21 cellular contexts compared by ENCODE assay signal in genomic region chr5:447501-447900, GRCh38. TPM values are rescaled to one million over a fixed set of nuclear protein-coding genes. Genes with fewer than 3 reads are reported as not detected.
DNase-seq lines count a peak whose midpoint lies in the region; ATAC-seq and TF ChIP-seq lines count a peak whose summit lies in the region.
"Had no signal": no experiment of that assay in that cellular context is flagged by ENCODE, and none has a peak within 500 bp of the region (broad histone marks: within the 10 kb centered on the region; RNA-seq: fewer than 3 reads in every experiment).

No MANE protein-coding gene starts in this region.

- peak overlapping the region; percentile 21 for H3K27ac Mint-ChIP-seq in activated naive CD8-positive, alpha-beta T cell treated with anti-CD3 and anti-CD28 coated beads for 36 hours
- peak overlapping the region; percentile 28 for H3K27ac Mint-ChIP-seq in stimulated activated memory B cell treated with anti-CD40 and anti-IgM and Interleukin-4, amounts not matched to agents 10 μg/mL and 1 μg/mL and 100 μg/mL, for 72 hours
- H3K27ac Mint-ChIP-seq: activated CD8-positive, alpha-beta T cell treated with anti-CD3 and anti-CD28 coated beads, Interleukin-2, amount 10 ng/mL, durations not matched to agents 7 days and 5 days; nephron; progenitor cell of endocrine pancreas had no signal

- H3K27me3 ChIP-seq in esophagus muscularis mucosa = no peaks in the 10 kb centered on the region
- H3K27me3 ChIP-seq: dorsolateral prefrontal cortex, foreskin keratinocyte, stomach had no signal

- peaks cover 30% of the 10 kb centered on the region for H3K4me1 Mint-ChIP-seq in activated naive CD8-positive, alpha-beta T cell treated with anti-CD3 and anti-CD28 coated beads for 36 hours
- peaks cover 58% of the 10 kb centered on the region for H3K4me1 Mint-ChIP-seq in stimulated activated memory B cell treated with anti-CD40 and anti-IgM and Interleukin-4, amounts not matched to agents 10 μg/mL and 1 μg/mL and 100 μg/mL, for 72 hours

- H3K27ac ChIP-seq in esophagus muscularis mucosa (replicated peaks in 1 of 4) = no peak overlapping the region
- H3K27ac ChIP-seq: epithelial cell of prostate, foreskin keratinocyte had no signal

- no peak overlapping the region for H3K4me3 ChIP-seq in esophagus muscularis mucosa
- H3K4me3 ChIP-seq: stomach had no signal

- TF ChIP-seq POLR2A in esophagus muscularis mucosa (IDR thresholded peaks at IDR 0.05; ENCODE audit: low read depth) = no peak

- WGBS in esophagus muscularis mucosa = 89% methylated on average over 12 of the region's 21 CpGs

- peaks cover 62% of the 10 kb centered on the region for H3K36me3 Mint-ChIP-seq in activated naive CD8-positive, alpha-beta T cell treated with anti-CD3 and anti-CD28 coated beads for 36 hours
- peaks cover 79% of the 10 kb centered on the region for H3K36me3 Mint-ChIP-seq in stimulated activated memory B cell treated with anti-CD40 and anti-IgM and Interleukin-4, amounts not matched to agents 10 μg/mL and 1 μg/mL and 100 μg/mL, for 72 hours

- peaks cover 10 to 35% (median 15%) of the 10 kb centered on the region in 4 donors for H3K4me1 ChIP-seq in esophagus muscularis mucosa
- H3K4me1 ChIP-seq: foreskin keratinocyte had no signal

- peaks cover 0 to 15% (median 11%) of the 10 kb centered on the region in 4 donors for H3K9me3 ChIP-seq in esophagus muscularis mucosa

- no peak for ATAC-seq in activated CD4-positive, CD25-positive, alpha-beta regulatory T cell treated with anti-CD3 and anti-CD28 coated beads, Interleukin-2, amount 50 U/mL, for 24 hours
- ATAC-seq in stimulated activated memory B cell treated with anti-CD40 and anti-IgM and Interleukin-4, amounts not matched to agents 10 μg/mL and 1 μg/mL and 100 μg/mL, for 72 hours = no peak
- ATAC-seq in HG02759 (IDR thresholded peaks at IDR 0.05; ENCODE audit: unreplicated experiment) = no peak
- ATAC-seq: activated CD8-positive, alpha-beta T cell treated with anti-CD3 and anti-CD28 coated beads, Interleukin-2, amount 10 ng/mL, durations not matched to agents 7 days and 5 days; activated T-cell treated with anti-CD3 and anti-CD28 coated beads, Interleukin-2, amount 50 U/mL, for 4 hours; Panc1 had no signal

- H3K36me3 ChIP-seq in esophagus muscularis mucosa = peaks cover 24 to 70% (median 57%) of the 10 kb centered on the region in 4 donors

- no peak for TF ChIP-seq CTCF in esophagus muscularis mucosa (IDR thresholded peaks at IDR 0.05)

- no peak overlapping the region for H3K4me3 Mint-ChIP-seq in activated naive CD8-positive, alpha-beta T cell treated with anti-CD3 and anti-CD28 coated beads for 36 hours
- H3K4me3 Mint-ChIP-seq in stimulated activated memory B cell treated with anti-CD40 and anti-IgM and Interleukin-4, amounts not matched to agents 10 μg/mL and 1 μg/mL and 100 μg/mL, for 72 hours = no peak overlapping the region
- H3K4me3 Mint-ChIP-seq: activated CD8-positive, alpha-beta T cell treated with anti-CD3 and anti-CD28 coated beads, Interleukin-2, amount 10 ng/mL, durations not matched to agents 7 days and 5 days; activated T-cell treated with anti-CD3 and anti-CD28 coated beads, Interleukin-2, amount 50 U/mL, for 4 hours; B cell; nephron; type B pancreatic cell had no signal

- no peak for TF ChIP-seq EP300 in esophagus muscularis mucosa (IDR thresholded peaks at IDR 0.05)

- DNase-seq in activated CD4-positive, CD25-positive, alpha-beta regulatory T cell treated with anti-CD3 and anti-CD28 coated beads, Interleukin-2, amount 50 U/mL, for 72 hours = peak; percentile 21
- no peak for DNase-seq in activated naive CD8-positive, alpha-beta T cell treated with anti-CD3 and anti-CD28 coated beads for 36 hours
- DNase-seq in islet precursor cell (peak; percentile 49), putamen (ENCODE audit: low spot score) (no peak), esophagus muscularis mucosa (ENCODE audit: extremely low spot score) (no peak)
- DNase-seq: activated CD4-positive, CD25-positive, alpha-beta regulatory T cell; activated CD8-positive, alpha-beta T cell treated with anti-CD3 and anti-CD28 coated beads, Interleukin-2, amount 10 ng/mL, durations not matched to agents 7 days and 5 days; activated T-cell treated with anti-CD3 and anti-CD28 coated beads, Interleukin-2, amount 50 U/mL, for 4 hours; kidney; stomach had no signal

- H3K9me3 Mint-ChIP-seq in activated naive CD8-positive, alpha-beta T cell treated with anti-CD3 and anti-CD28 coated beads for 36 hours = peaks cover 21% of the 10 kb centered on the region
- peaks cover 15% of the 10 kb centered on the region for H3K9me3 Mint-ChIP-seq in stimulated activated memory B cell treated with anti-CD40 and anti-IgM and Interleukin-4, amounts not matched to agents 10 μg/mL and 1 μg/mL and 100 μg/mL, for 72 hours

- intact Hi-C loops in esophagus muscularis mucosa (cut with DNase I) = loop anchor here (10.0 kb wide), 1 partner anchor 457 kb away; no protein-coding TSS in a partner anchor

- no peaks in the 10 kb centered on the region for H3K27me3 Mint-ChIP-seq in activated naive CD8-positive, alpha-beta T cell treated with anti-CD3 and anti-CD28 coated beads for 36 hours
- no peaks in the 10 kb centered on the region for H3K27me3 Mint-ChIP-seq in stimulated activated memory B cell treated with anti-CD40 and anti-IgM and Interleukin-4, amounts not matched to agents 10 μg/mL and 1 μg/mL and 100 μg/mL, for 72 hours
- H3K27me3 Mint-ChIP-seq: B cell, progenitor cell of endocrine pancreas, type B pancreatic cell had no signal

RNA-seq across cellular contexts. Expression of gene EXOC3, which starts 4.5 kb away (rescaled TPM):
- total RNA-seq in activated naive CD8-positive, alpha-beta T cell treated with anti-CD3 and anti-CD28 coated beads for 36 hours = 10 to 100 TPM; 58.2 to 61.2 TPM
- 10 to 100 TPM; 48.6 to 82.1 (median 59.3) TPM for total RNA-seq in esophagus muscularis mucosa

Comparison
In these comparisons a context has a peak if more than half of its experiments do, and no peak if none do; other contexts are left out.
1. DNase-seq: peak in activated CD4-positive, CD25-positive, alpha-beta regulatory T cell treated with anti-CD3 and anti-CD28 coated beads, Interleukin-2, amount 50 U/mL, for 72 hours (single experiment) and islet precursor cell (single experiment); none in activated naive CD8-positive, alpha-beta T cell treated with anti-CD3 and anti-CD28 coated beads for 36 hours (single experiment), putamen (single experiment) and esophagus muscularis mucosa (single experiment).